In genomic region chr1:11227106-11228077, GRCh38 we compare ENCODE assay signal across 11 cellular contexts. TPM values are rescaled to one million over a fixed set of nuclear protein-coding genes. Genes with fewer than 3 reads are reported as not detected.
A peak's percentile ranks its signal among the peaks of the same experiment; 100 is the strongest.
DNase-seq lines count a peak whose midpoint lies in the region; ATAC-seq and TF ChIP-seq lines count a peak whose summit lies in the region.
"Had no signal": no experiment of that assay in that cellular context is flagged by ENCODE, and none has a peak within 500 bp of the region (broad histone marks: within the 10 kb centered on the region; RNA-seq: fewer than 3 reads in every experiment).

No MANE protein-coding gene starts in this region.

- intact Hi-C loops in activated T-helper 1 cell treated with anti-CD3 and anti-CD28 coated beads, Interleukin-12 subunit alpha, Interleukin-12 subunit beta, Interleukin-2, Interleukin-4 antibody, amounts not matched to agents 30 ng/mL and 10 ng/mL and 1 ng/mL, durations not matched to agents 14 hours and 24 hours and 36 hours (cut with micrococcal nuclease): no loop called here
- intact Hi-C loops in psoas muscle (cut with DNase I): loop anchor here in 1 of 2 donors (10.0 kb wide), 1 partner anchor 103 kb away; no protein-coding TSS in a partner anchor

- peaks cover 8% of the 10 kb centered on the region for H3K4me1 Mint-ChIP-seq in activated T-helper 1 cell treated with anti-CD3 and anti-CD28 coated beads, Interleukin-12 subunit alpha, Interleukin-12 subunit beta, Interleukin-2, Interleukin-4 antibody, amounts not matched to agents 30 ng/mL and 10 ng/mL and 1 ng/mL, durations not matched to agents 14 hours and 24 hours and 36 hours (ENCODE audit: low read depth)
- H3K4me1 Mint-ChIP-seq in glutamatergic neuron (ENCODE audit: low read depth, unreplicated experiment): no peaks in the 10 kb centered on the region

- 88 to 93% (median 91%) methylated on average over 10 of the region's 10 CpGs for whole genome bisulfite sequencing in psoas muscle, 3 donors

- TF ChIP-seq CTCF in AG10803 (conservative IDR thresholded peaks at IDR 0.05; ENCODE audit: low read length) (no peak), glutamatergic neuron (IDR thresholded peaks at IDR 0.05; ENCODE audit: partially characterized antibody, unreplicated experiment) (no peak), psoas muscle (IDR thresholded peaks at IDR 0.05) (no peak)

- no peaks in the 10 kb centered on the region for H3K27me3 Mint-ChIP-seq in activated T-helper 1 cell treated with anti-CD3 and anti-CD28 coated beads, Interleukin-12 subunit alpha, Interleukin-12 subunit beta, Interleukin-2, Interleukin-4 antibody, amounts not matched to agents 30 ng/mL and 10 ng/mL and 1 ng/mL, durations not matched to agents 14 hours and 24 hours and 36 hours (ENCODE audit: insufficient read depth)
- H3K27me3 Mint-ChIP-seq in glutamatergic neuron (ENCODE audit: unreplicated experiment): no peaks in the 10 kb centered on the region

- H3K4me3 ChIP-seq in AG10803 (ENCODE audit: low read length): no peak overlapping the region
- no peak overlapping the region for H3K4me3 ChIP-seq in psoas muscle

- H3K4me3 Mint-ChIP-seq in activated T-helper 1 cell treated with anti-CD3 and anti-CD28 coated beads, Interleukin-12 subunit alpha, Interleukin-12 subunit beta, Interleukin-2, Interleukin-4 antibody, amounts not matched to agents 30 ng/mL and 10 ng/mL and 1 ng/mL, durations not matched to agents 14 hours and 24 hours and 36 hours: no peak overlapping the region
- H3K4me3 Mint-ChIP-seq in glutamatergic neuron (ENCODE audit: unreplicated experiment): no peak overlapping the region

- no peaks in the 10 kb centered on the region for H3K9me3 ChIP-seq in psoas muscle
- H3K9me3 ChIP-seq: neutrophil had no signal

- H3K4me1 ChIP-seq in psoas muscle: no peaks in the 10 kb centered on the region

- no peak overlapping the region for H3K27ac ChIP-seq in psoas muscle
- H3K27ac ChIP-seq: neutrophil had no signal

- peak overlapping the region; percentile 14 for H3K27ac Mint-ChIP-seq in activated T-helper 1 cell treated with anti-CD3 and anti-CD28 coated beads, Interleukin-12 subunit alpha, Interleukin-12 subunit beta, Interleukin-2, Interleukin-4 antibody, amounts not matched to agents 30 ng/mL and 10 ng/mL and 1 ng/mL, durations not matched to agents 14 hours and 24 hours and 36 hours
- H3K27ac Mint-ChIP-seq in glutamatergic neuron (ENCODE audit: unreplicated experiment): no peak overlapping the region

- ATAC-seq in GM18519 (IDR thresholded peaks at IDR 0.05; ENCODE audit: low FRiP score, unreplicated experiment) (peak; percentile 42), HG03095 (IDR thresholded peaks at IDR 0.05; ENCODE audit: unreplicated experiment) (peak; percentile 74), psoas muscle (no peak), HG03442 (IDR thresholded peaks at IDR 0.05; ENCODE audit: unreplicated experiment) (no peak)

- peak; percentile 11 for DNase-seq in AG10803 (ENCODE audit: low read depth)
- no peak for DNase-seq in activated T-helper 1 cell treated with anti-CD3 and anti-CD28 coated beads, Interleukin-12 subunit alpha, Interleukin-12 subunit beta, Interleukin-2, Interleukin-4 antibody, amounts not matched to agents 30 ng/mL and 10 ng/mL and 1 ng/mL, durations not matched to agents 14 hours and 24 hours and 36 hours (ENCODE audit: low spot score)
- no peak for DNase-seq in glutamatergic neuron
- no peak for DNase-seq in dermis blood vessel endothelial cell
- no peak for DNase-seq in psoas muscle
- DNase-seq: NK-92 treated with Interleukin-12 subunit alpha and Interleukin-12 subunit beta, amount 100 ng/mL, for 24 hours had no signal

- H3K27me3 ChIP-seq in psoas muscle (ENCODE audit: insufficient read depth in 3 of 3, low read length in 2 of 3): no peaks in the 10 kb centered on the region
- H3K27me3 ChIP-seq: neutrophil had no signal

- H3K36me3 Mint-ChIP-seq in activated T-helper 1 cell treated with anti-CD3 and anti-CD28 coated beads, Interleukin-12 subunit alpha, Interleukin-12 subunit beta, Interleukin-2, Interleukin-4 antibody, amounts not matched to agents 30 ng/mL and 10 ng/mL and 1 ng/mL, durations not matched to agents 14 hours and 24 hours and 36 hours (ENCODE audit: low read depth): peaks cover 53% of the 10 kb centered on the region
- H3K36me3 Mint-ChIP-seq in glutamatergic neuron (ENCODE audit: unreplicated experiment): no peaks in the 10 kb centered on the region

- H3K9me3 Mint-ChIP-seq in activated T-helper 1 cell treated with anti-CD3 and anti-CD28 coated beads, Interleukin-12 subunit alpha, Interleukin-12 subunit beta, Interleukin-2, Interleukin-4 antibody, amounts not matched to agents 30 ng/mL and 10 ng/mL and 1 ng/mL, durations not matched to agents 14 hours and 24 hours and 36 hours: no peaks in the 10 kb centered on the region
- H3K9me3 Mint-ChIP-seq in glutamatergic neuron (ENCODE audit: unreplicated experiment): no peaks in the 10 kb centered on the region

- peaks cover 19 to 94% of the 10 kb centered on the region in 2 donors for H3K36me3 ChIP-seq in psoas muscle (ENCODE audit: insufficient read depth in 1 of 2, low read depth in 1 of 2)

RNA-seq across cellular contexts. Expression of gene MTOR, which starts 35.0 kb away (rescaled TPM):
- 48.7 and 49.4 TPM in 2 replicates for total RNA-seq in activated T-helper 1 cell treated with anti-CD3 and anti-CD28 coated beads, Interleukin-12 subunit alpha, Interleukin-12 subunit beta, Interleukin-2, Interleukin-4 antibody, amounts not matched to agents 30 ng/mL and 10 ng/mL and 1 ng/mL, durations not matched to agents 14 hours and 24 hours and 36 hours
- total RNA-seq in glutamatergic neuron (ENCODE audit: unreplicated experiment) (82.4 TPM), dermis blood vessel endothelial cell (63.5 and 86.6 TPM in 2 replicates), psoas muscle (10 to 100 TPM; 35.0 to 50.8 (median 47.1) TPM)
- polyA plus RNA-seq in psoas muscle: 10 to 100 TPM; 24.0 to 44.0 (median 33.7) TPM

RNA-seq across cellular contexts. Expression of gene ANGPTL7, which starts 38.2 kb away (rescaled TPM):
- total RNA-seq in activated T-helper 1 cell treated with anti-CD3 and anti-CD28 coated beads, Interleukin-12 subunit alpha, Interleukin-12 subunit beta, Interleukin-2, Interleukin-4 antibody, amounts not matched to agents 30 ng/mL and 10 ng/mL and 1 ng/mL, durations not matched to agents 14 hours and 24 hours and 36 hours: not detected in 2 replicates
- total RNA-seq in glutamatergic neuron (ENCODE audit: unreplicated experiment): not detected
- total RNA-seq in dermis blood vessel endothelial cell: not detected in 2 replicates
- 1 to 10 TPM in 1 of 4 donors, under 1 TPM in 3; 0.10 to 1.4 (median 0.40) TPM for total RNA-seq in psoas muscle
- 1 to 10 TPM in 1 of 3 donors, under 1 TPM in 2; 0.83 to 1.6 (median 0.89) TPM for polyA plus RNA-seq in psoas muscle
- polyA plus RNA-seq: BJ had no signal

RNA-seq across cellular contexts. Expression of gene UBIAD1, which starts 45.6 kb away (rescaled TPM):
- 30.5 and 33.1 TPM in 2 replicates for total RNA-seq in activated T-helper 1 cell treated with anti-CD3 and anti-CD28 coated beads, Interleukin-12 subunit alpha, Interleukin-12 subunit beta, Interleukin-2, Interleukin-4 antibody, amounts not matched to agents 30 ng/mL and 10 ng/mL and 1 ng/mL, durations not matched to agents 14 hours and 24 hours and 36 hours
- total RNA-seq in glutamatergic neuron (ENCODE audit: unreplicated experiment): 22.7 TPM
- 12.3 and 12.8 TPM in 2 replicates for total RNA-seq in dermis blood vessel endothelial cell
- 10 to 100 TPM; 21.9 to 29.4 (median 26.7) TPM for total RNA-seq in psoas muscle
- polyA plus RNA-seq in psoas muscle: 10 to 100 TPM; 19.0 to 28.3 (median 24.4) TPM

Comparison
In these comparisons a context has a peak if more than half of its experiments do, and no peak if none do; other contexts are left out.
1. ATAC-seq: peak in GM18519 (single experiment) and HG03095 (single experiment); none in psoas muscle (0 of 4) and HG03442 (single experiment).